In the genomic region with DNA sequence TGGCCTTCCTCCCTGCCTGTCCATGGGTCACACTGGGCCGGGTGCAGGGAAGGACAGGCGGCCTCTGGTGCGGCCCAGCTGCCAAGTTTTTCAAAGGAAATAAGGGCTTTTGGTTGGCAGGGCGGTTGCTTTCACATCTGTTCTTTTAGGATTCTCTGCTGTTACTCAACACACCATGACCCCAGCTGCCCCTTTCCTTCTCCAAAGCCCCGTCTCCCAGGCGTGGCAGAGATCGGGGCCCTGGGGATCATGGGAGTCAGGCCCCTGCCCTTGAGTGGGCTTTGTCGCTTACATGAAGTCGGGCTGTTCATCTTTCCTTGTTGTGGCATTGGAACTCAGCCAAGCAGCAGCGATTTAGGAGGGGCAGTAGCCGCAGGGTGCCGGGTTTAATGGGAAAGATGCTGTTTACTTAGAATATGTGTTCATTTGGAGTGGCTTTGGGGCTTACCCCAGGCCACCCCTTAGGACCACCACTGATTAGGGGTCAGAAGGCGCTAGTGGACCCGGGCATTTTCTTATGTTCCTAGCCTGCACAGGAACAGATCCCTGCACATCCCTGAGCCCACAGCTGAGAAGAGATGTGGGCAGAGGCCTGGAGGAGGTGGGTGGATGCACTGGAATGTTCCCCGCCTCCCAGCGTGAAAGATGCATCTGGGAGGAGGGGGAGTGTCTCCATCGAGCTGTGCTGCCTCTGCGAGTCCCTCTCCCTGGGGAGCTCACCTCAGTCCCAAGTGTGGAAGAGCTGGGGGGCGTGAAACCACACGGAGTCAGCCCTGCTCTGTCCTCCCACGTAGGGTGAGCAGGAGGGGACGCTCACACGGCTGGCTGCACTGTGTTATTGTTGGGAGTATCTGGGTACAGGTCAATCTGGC, we compare ENCODE assay signal across 8 cellular contexts. TPM values are rescaled to one million over a fixed set of nuclear protein-coding genes. Genes with fewer than 3 reads are reported as not detected.
DNase-seq lines count a peak whose midpoint lies in the region; ATAC-seq and TF ChIP-seq lines count a peak whose summit lies in the region.

No MANE protein-coding gene starts in this region.

- in situ Hi-C loops in Panc1 (cut with HindIII; ENCODE audit: low pct_unique_long_range_greater_than_20kb, low sequenced_read_pairs): no loop called here

- peaks cover 10% of the 10 kb centered on the region for H3K4me1 ChIP-seq in HEK293 (ENCODE audit: control insufficient read depth, insufficient read depth, low read length)
- no peaks in the 10 kb centered on the region for H3K4me1 ChIP-seq in Panc1 (ENCODE audit: control insufficient read depth, insufficient read depth, low read length)
- peaks cover 0 to 26% (median 16%) of the 10 kb centered on the region in 9 donors for H3K4me1 ChIP-seq in heart right ventricle
- peaks cover 14% of the 10 kb centered on the region for H3K4me1 ChIP-seq in smooth muscle cell (ENCODE audit: low read depth)

- H2AFZ ChIP-seq in smooth muscle cell (ENCODE audit: low read depth): no peak overlapping the region

- CTCF ChIA-PET in HEK293 (lab: Yijun Ruan, JAX): no interaction called here
- CTCF ChIA-PET in Panc1 (lab: Charles Lee): no interaction called here

- no peak overlapping the region for H3K9ac ChIP-seq in smooth muscle cell (ENCODE audit: low read depth)

- intact Hi-C loops in Panc1 (cut with micrococcal nuclease; ENCODE audit: unreplicated experiment) (loop anchor here (10.0 kb wide), 1 partner anchor 785 kb away; no protein-coding TSS in a partner anchor), heart right ventricle (cut with DNase I) (loop anchor here in 2 of 10 donors (10.0 kb wide), 2 partner anchors 65 to 395 kb away; no protein-coding TSS in a partner anchor)

- H3K4me3 ChIP-seq in HEK293 (ENCODE audit: low read depth, low read length): no peak overlapping the region
- H3K4me3 ChIP-seq in Panc1 (ENCODE audit: low read depth in 2 of 2, low read length in 2 of 2): no peak overlapping the region
- no peak overlapping the region for H3K4me3 ChIP-seq in heart right ventricle
- no peak overlapping the region for H3K4me3 ChIP-seq in smooth muscle cell

- H3F3A ChIP-seq in smooth muscle cell (ENCODE audit: low read depth): no peaks in the 10 kb centered on the region

- DNase-seq in Panc1 (ENCODE audit: low read depth, low spot score) (no peak), heart right ventricle (peak; percentile 37 to 63), smooth muscle cell (lab: John Stamatoyannopoulos, UW; ENCODE audit: unreplicated experiment) (no peak), EL (no peak), occipital lobe (lab: John Stamatoyannopoulos, UW) (no peak), NCI-H2029 (lab: John Stamatoyannopoulos, UW) (no peak), dedifferentiated amniotic fluid mesenchymal stem cell (ENCODE audit: extremely low spot score) (no peak)

- H3K9me3 ChIP-seq in HEK293 (ENCODE audit: control insufficient read depth, insufficient read depth, low read depth, low read length) (no peaks in the 10 kb centered on the region), Panc1 (ENCODE audit: control insufficient read depth, insufficient read depth, low read depth, low read length) (no peaks in the 10 kb centered on the region), heart right ventricle (no peaks in the 10 kb centered on the region), smooth muscle cell (replicated peaks; ENCODE audit: low read depth) (no peaks in the 10 kb centered on the region)

- no TSS peak for BruUV-seq in Panc1 (replicated peaks; lab: Mats Ljungman, UMichigan)

- TF ChIP-seq CTCF in HEK293 (tag by site-specific recombination; IDR thresholded peaks at IDR 0.05): no peak
- TF ChIP-seq CTCF in Panc1 (IDR thresholded peaks at IDR 0.05): no peak
- no peak for TF ChIP-seq CTCF in heart right ventricle (IDR thresholded peaks at IDR 0.05)
- TF ChIP-seq CTCF in smooth muscle cell (IDR thresholded peaks at IDR 0.05; ENCODE audit: borderline replicate concordance, insufficient read depth, poor library complexity, severe bottlenecking): no peak

- no peaks in the 10 kb centered on the region for H3K79me2 ChIP-seq in smooth muscle cell (ENCODE audit: low read depth)

- ATAC-seq in Panc1 (peak; percentile 33; the same call in 1 of the 2 replicates), heart right ventricle (peak; percentile 60 to 84 (median 76))

- no peaks in the 10 kb centered on the region for H3K36me3 ChIP-seq in HEK293 (ENCODE audit: control insufficient read depth in 2 of 2, insufficient read depth in 1 of 2, low read length in 2 of 2)
- H3K36me3 ChIP-seq in Panc1 (ENCODE audit: control insufficient read depth, insufficient read depth, low read length): no peaks in the 10 kb centered on the region
- H3K36me3 ChIP-seq in heart right ventricle: no peaks in the 10 kb centered on the region
- no peaks in the 10 kb centered on the region for H3K36me3 ChIP-seq in smooth muscle cell (ENCODE audit: low read depth)

- POLR2A ChIA-PET in HEK293 (lab: Yijun Ruan, JAX): no interaction called here
- POLR2A ChIA-PET in Panc1 (lab: Charles Lee): interaction anchor here (0.6 kb wide), 1 partner anchor 8 kb away, joined by 3 read pairs; no protein-coding TSS in a partner anchor

- peak overlapping the region; percentile 63 for H3K4me2 ChIP-seq in smooth muscle cell

- 43 to 54% methylated on average over 23 of the region's 23 CpGs for WGBS in heart right ventricle, 2 donors
- WGBS in smooth muscle cell (ENCODE audit: low lambda C conversion rate): 46% methylated on average over 23 of the region's 23 CpGs

- no peaks in the 10 kb centered on the region for H3K27me3 ChIP-seq in Panc1 (ENCODE audit: control insufficient read depth, insufficient read depth, low read length)
- H3K27me3 ChIP-seq in heart right ventricle: peaks cover 0 to 22% (median 0%) of the 10 kb centered on the region in 7 donors
- H3K27me3 ChIP-seq in smooth muscle cell (ENCODE audit: low read depth): no peaks in the 10 kb centered on the region

- peak overlapping the region; percentile 25; the same call in 1 of the 2 replicates for H3K27ac ChIP-seq in HEK293 (ENCODE audit: extremely low read depth, low read depth, low read length)
- H3K27ac ChIP-seq in Panc1 (ENCODE audit: low read length): no peak overlapping the region
- H3K27ac ChIP-seq in heart right ventricle: peak overlapping the region in 7 of 10 donors; percentile 27 to 74 (median 35)
- H3K27ac ChIP-seq in smooth muscle cell (ENCODE audit: low read depth): peak overlapping the region; percentile 25

- no peaks in the 10 kb centered on the region for H4K20me1 ChIP-seq in smooth muscle cell (ENCODE audit: low read depth)

TF ChIP-seq in HEK293, 187 proteins besides CTCF, POLR2A, EP300 and RAD21 (continues in another document):
- TF ChIP-seq, protein P1, sequence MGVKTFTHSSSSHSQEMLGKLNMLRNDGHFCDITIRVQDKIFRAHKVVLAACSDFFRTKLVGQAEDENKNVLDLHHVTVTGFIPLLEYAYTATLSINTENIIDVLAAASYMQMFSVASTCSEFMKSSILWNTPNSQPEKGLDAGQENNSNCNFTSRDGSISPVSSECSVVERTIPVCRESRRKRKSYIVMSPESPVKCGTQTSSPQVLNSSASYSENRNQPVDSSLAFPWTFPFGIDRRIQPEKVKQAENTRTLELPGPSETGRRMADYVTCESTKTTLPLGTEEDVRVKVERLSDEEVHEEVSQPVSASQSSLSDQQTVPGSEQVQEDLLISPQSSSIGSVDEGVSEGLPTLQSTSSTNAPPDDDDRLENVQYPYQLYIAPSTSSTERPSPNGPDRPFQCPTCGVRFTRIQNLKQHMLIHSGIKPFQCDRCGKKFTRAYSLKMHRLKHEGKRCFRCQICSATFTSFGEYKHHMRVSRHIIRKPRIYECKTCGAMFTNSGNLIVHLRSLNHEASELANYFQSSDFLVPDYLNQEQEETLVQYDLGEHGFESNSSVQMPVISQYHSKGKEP (tag by site-specific recombination; IDR thresholded peaks at IDR 0.05): 0 out of 2 replicates have a peak, but pooled peaks have one; percentile 3
- TF ChIP-seq FEZF1 (tag by site-specific recombination; IDR thresholded peaks at IDR 0.05): peak; percentile 89
- peak; percentile 66; the same call in 1 of the 2 replicates for TF ChIP-seq ZNF341 (tag by site-specific recombination; IDR thresholded peaks at IDR 0.05; ENCODE audit: low read depth)
- TF ChIP-seq SP7 (tag by site-specific recombination; IDR thresholded peaks at IDR 0.05): peak; percentile 87
- TF ChIP-seq OSR2 (tag by site-specific recombination; IDR thresholded peaks at IDR 0.05): peak; percentile 95
- TF ChIP-seq EGR2 (tag by site-specific recombination; IDR thresholded peaks at IDR 0.05; ENCODE audit: low read depth): peak; percentile 92
- TF ChIP-seq ZNF76 (tag by site-specific recombination; IDR thresholded peaks at IDR 0.05; ENCODE audit: borderline replicate concordance, low read depth): 0 out of 2 replicates have a peak, but pooled peaks have one; percentile 23
- no peak for TF ChIP-seq ELK4 (IDR thresholded peaks at IDR 0.05; ENCODE audit: borderline replicate concordance, low read depth, low read length)
- peak; percentile 57 for TF ChIP-seq KLF9 (tag by site-specific recombination; IDR thresholded peaks at IDR 0.05; ENCODE audit: low read depth)
- 0 out of 2 replicates have a peak, but pooled peaks have one; percentile 26 for TF ChIP-seq PRDM1 (tag by site-specific recombination; IDR thresholded peaks at IDR 0.05)
- no peak for TF ChIP-seq ZNF138 (tag by site-specific recombination; IDR thresholded peaks at IDR 0.05; ENCODE audit: borderline replicate concordance)
- 0 out of 2 replicates have a peak, but pooled peaks have one; percentile 31 for TF ChIP-seq GLIS2 (tag by site-specific recombination; IDR thresholded peaks at IDR 0.05)
- TF ChIP-seq BCL11A (tag by site-specific recombination; IDR thresholded peaks at IDR 0.05; ENCODE audit: low read depth): 0 out of 2 replicates have a peak, but pooled peaks have one; percentile 16
- TF ChIP-seq ZNF24 (tag by site-specific recombination; IDR thresholded peaks at IDR 0.05): no peak; the same call in 1 of the 2 replicates
- TF ChIP-seq ZNF223 (tag by site-specific recombination; IDR thresholded peaks at IDR 0.05): no peak

RNA-seq across cellular contexts. Expression of gene ADCY7, which starts 6.8 kb away (rescaled TPM):
- total RNA-seq in Panc1 (2021; ENCODE audit: unreplicated experiment): 6.3 TPM
- 8.9 TPM for polyA plus RNA-seq in Panc1 (2012; ENCODE audit: insufficient read length)
- 10 to 100 TPM in 2 of 10 donors, 1 to 10 TPM in 8; 2.2 to 25.5 (median 4.7) TPM for total RNA-seq in heart right ventricle
- 1 to 10 TPM; 2.4 to 5.0 TPM for polyA plus RNA-seq in heart right ventricle
- 31.6 and 37.1 TPM in 2 replicates for total RNA-seq in smooth muscle cell
- 28.1 and 30.7 TPM in 2 replicates for polyA plus RNA-seq in smooth muscle cell
- total RNA-seq in occipital lobe: 8.7 TPM

Comparison
In these comparisons a context has a peak if more than half of its experiments do, and no peak if none do; other contexts are left out.
1. DNase-seq: peak in heart right ventricle (2 of 2); none in Panc1 (single experiment), smooth muscle cell (single experiment), EL (single experiment), occipital lobe (single experiment), NCI-H2029 (single experiment) and dedifferentiated amniotic fluid mesenchymal stem cell (single experiment).